ENCODE assay signal across 14 cellular contexts in genomic region chr2:198116652-198117175, GRCh38.
"Had no signal": no experiment of that assay in that cellular context is flagged by ENCODE, and none has a peak within 500 bp of the region (broad histone marks: within the 10 kb centered on the region; RNA-seq: fewer than 3 reads in every experiment).

No MANE protein-coding gene starts in this region.

- H3K27me3 Mint-ChIP-seq: activated CD4-positive, alpha-beta memory T cell treated with anti-CD3 and anti-CD28 coated beads for 36 hours; activated naive CD8-positive, alpha-beta T cell treated with anti-CD3 and anti-CD28 coated beads, Interleukin-2, amount 10 ng/mL, durations not matched to agents 7 days and 5 days had no signal

- H3K36me3 ChIP-seq: spleen, upper lobe of left lung had no signal

- H3K9me3 Mint-ChIP-seq: activated naive CD8-positive, alpha-beta T cell treated with anti-CD3 and anti-CD28 coated beads, Interleukin-2, amount 10 ng/mL, durations not matched to agents 7 days and 5 days had no signal

- H3K4me3 Mint-ChIP-seq: activated CD4-positive, alpha-beta memory T cell treated with anti-CD3 and anti-CD28 coated beads for 36 hours; activated naive CD8-positive, alpha-beta T cell treated with anti-CD3 and anti-CD28 coated beads, Interleukin-2, amount 10 ng/mL, durations not matched to agents 7 days and 5 days; activated T-cell treated with anti-CD3 and anti-CD28 coated beads, Interleukin-2, amount 50 U/mL, for 4 hours had no signal

- H3K4me3 ChIP-seq: body of pancreas, dorsolateral prefrontal cortex, spleen, upper lobe of left lung had no signal

- H3K9me3 ChIP-seq: body of pancreas, spleen, upper lobe of left lung had no signal

- H3K4me1 Mint-ChIP-seq: activated naive CD8-positive, alpha-beta T cell treated with anti-CD3 and anti-CD28 coated beads, Interleukin-2, amount 10 ng/mL, durations not matched to agents 7 days and 5 days had no signal

- H3K4me1 ChIP-seq: body of pancreas, upper lobe of left lung had no signal

- ATAC-seq: activated T-cell treated with anti-CD3 and anti-CD28 coated beads, Interleukin-2, amount 50 U/mL, for 4 hours; body of pancreas; esophagus mucosa; stimulated activated naive CD8-positive, alpha-beta T cell treated with anti-CD3 and anti-CD28 coated beads, Interleukin-15, Interleukin-2, amounts not matched to agents 100 U/mL and 50 U/mL, for 24 hours had no signal

- H3K27ac Mint-ChIP-seq: activated CD4-positive, alpha-beta memory T cell treated with anti-CD3 and anti-CD28 coated beads for 36 hours; activated naive CD8-positive, alpha-beta T cell treated with anti-CD3 and anti-CD28 coated beads, Interleukin-2, amount 10 ng/mL, durations not matched to agents 7 days and 5 days had no signal

- H3K27ac ChIP-seq: body of pancreas, spleen, upper lobe of left lung had no signal

- DNase-seq: activated CD4-positive, alpha-beta memory T cell treated with anti-CD3 and anti-CD28 coated beads for 36 hours; activated gamma-delta T cell treated with Interleukin-2 at 50 U/mL for 16 hours; activated naive CD8-positive, alpha-beta T cell treated with anti-CD3 and anti-CD28 coated beads, Interleukin-2, amount 10 ng/mL, durations not matched to agents 7 days and 5 days; activated T-cell treated with anti-CD3 and anti-CD28 coated beads, Interleukin-2, amount 50 U/mL, for 4 hours; body of pancreas; dorsolateral prefrontal cortex; kidney; right cardiac atrium; spleen; stimulated activated CD4-positive, alpha-beta T cell treated with anti-CD3 and anti-CD28 coated beads, Interleukin-1b, Interleukin-23, amount 100 ng/mL, for 48 hours; stimulated activated naive CD8-positive, alpha-beta T cell treated with anti-CD3 and anti-CD28 coated beads, Interleukin-15, Interleukin-2, amounts not matched to agents 100 U/mL and 50 U/mL, for 24 hours; T-helper 9 cell; upper lobe of left lung had no signal

- H3K36me3 Mint-ChIP-seq: activated naive CD8-positive, alpha-beta T cell treated with anti-CD3 and anti-CD28 coated beads, Interleukin-2, amount 10 ng/mL, durations not matched to agents 7 days and 5 days had no signal

- H3K27me3 ChIP-seq: body of pancreas, dorsolateral prefrontal cortex, spleen, upper lobe of left lung had no signal
